In the genomic region with DNA sequence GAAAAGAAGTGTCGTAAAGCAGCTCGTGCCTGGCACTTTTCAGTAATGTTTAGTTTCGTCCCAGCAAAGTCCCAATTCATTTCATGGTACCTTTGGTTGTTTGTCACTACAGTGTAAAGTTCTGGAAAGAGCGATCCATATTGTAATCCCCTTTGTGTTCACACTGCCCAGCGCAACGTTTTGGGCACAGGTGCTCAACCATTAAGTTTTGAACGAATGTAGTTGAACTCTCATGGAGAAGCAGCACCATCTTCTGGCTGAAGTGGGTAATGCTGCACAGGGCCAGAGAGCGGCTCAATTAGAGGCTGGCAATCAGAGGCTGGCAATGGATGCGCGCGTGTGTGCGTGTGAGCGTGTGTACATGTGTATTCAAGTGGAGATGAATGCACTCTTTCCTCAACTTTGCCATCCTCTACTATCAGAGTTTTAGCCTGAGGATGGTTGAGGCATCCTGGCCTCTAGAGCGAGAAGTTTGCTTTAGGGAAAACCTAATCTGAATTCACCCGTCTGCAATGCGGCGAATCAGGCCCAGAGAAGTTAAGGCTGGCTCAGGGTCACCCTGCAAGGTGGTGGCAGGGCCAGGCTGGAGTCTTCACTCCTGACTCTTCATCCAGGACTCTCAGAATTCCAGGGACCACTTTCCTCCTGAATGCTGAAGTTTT, we compare ENCODE assay signal across 1 cellular context.
TF ChIP-seq lines count a peak whose summit lies in the region.

No MANE protein-coding gene starts in this region.

TF ChIP-seq in HepG2, 621 proteins besides CTCF, POLR2A, EP300 and RAD21 (continued from another document and continues in another):
- TF ChIP-seq PREB (CRISPR knock-in tag; IDR thresholded peaks at IDR 0.05) (no peak), ZFX (CRISPR knock-in tag; IDR thresholded peaks at IDR 0.05; ENCODE audit: low read depth) (peak; percentile 46; the same call in 1 of the 2 replicates), BORCS8-MEF2B (CRISPR knock-in tag; IDR thresholded peaks at IDR 0.05) (peak; percentile 83), TIGD3 (CRISPR knock-in tag; IDR thresholded peaks at IDR 0.05; ENCODE audit: borderline replicate concordance) (no peak), ZBTB26 (CRISPR knock-in tag; IDR thresholded peaks at IDR 0.05; ENCODE audit: borderline replicate concordance) (0 out of 2 replicates have a peak, but pooled peaks have one; percentile 44), ZNF230 (CRISPR knock-in tag; IDR thresholded peaks at IDR 0.05) (0 out of 2 replicates have a peak, but pooled peaks have one; percentile 72), HMGXB3 (CRISPR knock-in tag; IDR thresholded peaks at IDR 0.05; ENCODE audit: borderline replicate concordance) (0 out of 2 replicates have a peak, but pooled peaks have one; percentile 43), ZNF552 (CRISPR knock-in tag; IDR thresholded peaks at IDR 0.05; ENCODE audit: borderline replicate concordance) (no peak), SOX6 (IDR thresholded peaks at IDR 0.05) (no peak), SOX6 (CRISPR knock-in tag; IDR thresholded peaks at IDR 0.05) (peak; percentile 21; the same call in 1 of the 2 replicates), ZBTB8A (CRISPR knock-in tag; IDR thresholded peaks at IDR 0.05; ENCODE audit: borderline replicate concordance, low read depth) (no peak), KLF16 (CRISPR knock-in tag; IDR thresholded peaks at IDR 0.05) (peak in 1 of 2 experiments; percentile 73; a peak in 1 of 4 replicates), PAX8 (CRISPR knock-in tag; IDR thresholded peaks at IDR 0.05; ENCODE audit: borderline replicate concordance) (no peak), NBN (conservative IDR thresholded peaks at IDR 0.05) (no peak), SNAPC2 (CRISPR knock-in tag; IDR thresholded peaks at IDR 0.05) (no peak), ZNF556 (CRISPR knock-in tag; IDR thresholded peaks at IDR 0.05; ENCODE audit: borderline replicate concordance) (peak; percentile 72; the same call in 1 of the 2 replicates), ATF5 (CRISPR knock-in tag; IDR thresholded peaks at IDR 0.05; ENCODE audit: low read depth) (0 out of 2 replicates have a peak, but pooled peaks have one; percentile 52), ESRRA (CRISPR knock-in tag; IDR thresholded peaks at IDR 0.05; ENCODE audit: low read depth) (no peak), MTF1 (CRISPR knock-in tag; IDR thresholded peaks at IDR 0.05) (no peak), ZBED4 (CRISPR knock-in tag; IDR thresholded peaks at IDR 0.05; ENCODE audit: borderline replicate concordance) (no peak)
- TF ChIP-seq, protein P1, sequence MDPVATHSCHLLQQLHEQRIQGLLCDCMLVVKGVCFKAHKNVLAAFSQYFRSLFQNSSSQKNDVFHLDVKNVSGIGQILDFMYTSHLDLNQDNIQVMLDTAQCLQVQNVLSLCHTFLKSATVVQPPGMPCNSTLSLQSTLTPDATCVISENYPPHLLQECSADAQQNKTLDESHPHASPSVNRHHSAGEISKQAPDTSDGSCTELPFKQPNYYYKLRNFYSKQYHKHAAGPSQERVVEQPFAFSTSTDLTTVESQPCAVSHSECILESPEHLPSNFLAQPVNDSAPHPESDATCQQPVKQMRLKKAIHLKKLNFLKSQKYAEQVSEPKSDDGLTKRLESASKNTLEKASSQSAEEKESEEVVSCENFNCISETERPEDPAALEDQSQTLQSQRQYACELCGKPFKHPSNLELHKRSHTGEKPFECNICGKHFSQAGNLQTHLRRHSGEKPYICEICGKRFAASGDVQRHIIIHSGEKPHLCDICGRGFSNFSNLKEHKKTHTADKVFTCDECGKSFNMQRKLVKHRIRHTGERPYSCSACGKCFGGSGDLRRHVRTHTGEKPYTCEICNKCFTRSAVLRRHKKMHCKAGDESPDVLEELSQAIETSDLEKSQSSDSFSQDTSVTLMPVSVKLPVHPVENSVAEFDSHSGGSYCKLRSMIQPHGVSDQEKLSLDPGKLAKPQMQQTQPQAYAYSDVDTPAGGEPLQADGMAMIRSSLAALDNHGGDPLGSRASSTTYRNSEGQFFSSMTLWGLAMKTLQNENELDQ (CRISPR knock-in tag; IDR thresholded peaks at IDR 0.05; ENCODE audit: borderline replicate concordance): no peak
- TF ChIP-seq, protein P2, sequence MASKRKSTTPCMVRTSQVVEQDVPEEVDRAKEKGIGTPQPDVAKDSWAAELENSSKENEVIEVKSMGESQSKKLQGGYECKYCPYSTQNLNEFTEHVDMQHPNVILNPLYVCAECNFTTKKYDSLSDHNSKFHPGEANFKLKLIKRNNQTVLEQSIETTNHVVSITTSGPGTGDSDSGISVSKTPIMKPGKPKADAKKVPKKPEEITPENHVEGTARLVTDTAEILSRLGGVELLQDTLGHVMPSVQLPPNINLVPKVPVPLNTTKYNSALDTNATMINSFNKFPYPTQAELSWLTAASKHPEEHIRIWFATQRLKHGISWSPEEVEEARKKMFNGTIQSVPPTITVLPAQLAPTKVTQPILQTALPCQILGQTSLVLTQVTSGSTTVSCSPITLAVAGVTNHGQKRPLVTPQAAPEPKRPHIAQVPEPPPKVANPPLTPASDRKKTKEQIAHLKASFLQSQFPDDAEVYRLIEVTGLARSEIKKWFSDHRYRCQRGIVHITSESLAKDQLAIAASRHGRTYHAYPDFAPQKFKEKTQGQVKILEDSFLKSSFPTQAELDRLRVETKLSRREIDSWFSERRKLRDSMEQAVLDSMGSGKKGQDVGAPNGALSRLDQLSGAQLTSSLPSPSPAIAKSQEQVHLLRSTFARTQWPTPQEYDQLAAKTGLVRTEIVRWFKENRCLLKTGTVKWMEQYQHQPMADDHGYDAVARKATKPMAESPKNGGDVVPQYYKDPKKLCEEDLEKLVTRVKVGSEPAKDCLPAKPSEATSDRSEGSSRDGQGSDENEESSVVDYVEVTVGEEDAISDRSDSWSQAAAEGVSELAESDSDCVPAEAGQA (IDR thresholded peaks at IDR 0.05; ENCODE audit: low read depth): no peak
- TF ChIP-seq, protein P2 (CRISPR knock-in tag; IDR thresholded peaks at IDR 0.05; ENCODE audit: borderline replicate concordance): no peak
- TF ChIP-seq, protein P3, sequence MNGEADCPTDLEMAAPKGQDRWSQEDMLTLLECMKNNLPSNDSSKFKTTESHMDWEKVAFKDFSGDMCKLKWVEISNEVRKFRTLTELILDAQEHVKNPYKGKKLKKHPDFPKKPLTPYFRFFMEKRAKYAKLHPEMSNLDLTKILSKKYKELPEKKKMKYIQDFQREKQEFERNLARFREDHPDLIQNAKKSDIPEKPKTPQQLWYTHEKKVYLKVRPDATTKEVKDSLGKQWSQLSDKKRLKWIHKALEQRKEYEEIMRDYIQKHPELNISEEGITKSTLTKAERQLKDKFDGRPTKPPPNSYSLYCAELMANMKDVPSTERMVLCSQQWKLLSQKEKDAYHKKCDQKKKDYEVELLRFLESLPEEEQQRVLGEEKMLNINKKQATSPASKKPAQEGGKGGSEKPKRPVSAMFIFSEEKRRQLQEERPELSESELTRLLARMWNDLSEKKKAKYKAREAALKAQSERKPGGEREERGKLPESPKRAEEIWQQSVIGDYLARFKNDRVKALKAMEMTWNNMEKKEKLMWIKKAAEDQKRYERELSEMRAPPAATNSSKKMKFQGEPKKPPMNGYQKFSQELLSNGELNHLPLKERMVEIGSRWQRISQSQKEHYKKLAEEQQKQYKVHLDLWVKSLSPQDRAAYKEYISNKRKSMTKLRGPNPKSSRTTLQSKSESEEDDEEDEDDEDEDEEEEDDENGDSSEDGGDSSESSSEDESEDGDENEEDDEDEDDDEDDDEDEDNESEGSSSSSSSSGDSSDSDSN (CRISPR knock-in tag; IDR thresholded peaks at IDR 0.05): no peak
